Comparison of ENCODE assay signal across 8 cellular contexts in genomic region chr2:26067980-26068507, GRCh38. TPM values are rescaled to one million over a fixed set of nuclear protein-coding genes. Genes with fewer than 3 reads are reported as not detected.
DNase-seq lines count a peak whose midpoint lies in the region; ATAC-seq, FAIRE-seq and TF ChIP-seq lines count a peak whose summit lies in the region.

No MANE protein-coding gene starts in this region.

- TF ChIP-seq RAD21 in A549 (conservative IDR thresholded peaks at IDR 0.05 in 1 of 2, IDR thresholded peaks at IDR 0.05 in 1 of 2): no peak

- H3K27me3 ChIP-seq in iPS-18a (ENCODE audit: control insufficient read depth, insufficient read depth, low read length) (no peaks in the 10 kb centered on the region), HAP-1 (ENCODE audit: low read depth) (no peaks in the 10 kb centered on the region)

- CTCF ChIA-PET in A549 (lab: Yijun Ruan, JAX): interaction anchor here (1.0 to 2.3 kb wide), 5 partner anchors 8 to 96 kb away, joined by 3 to 8 read pairs (median 5); no protein-coding TSS in a partner anchor

- peak overlapping the region; percentile 78 for H3K4me2 ChIP-seq in A549

- peak overlapping the region; percentile 74 for H3K4me3 Mint-ChIP-seq in T-helper 17 cell

- no peak overlapping the region for H3K9ac ChIP-seq in iPS-18a (ENCODE audit: low read length)

- peak overlapping the region; percentile 84 for H3K27ac Mint-ChIP-seq in T-helper 17 cell

- ATAC-seq in A549: peak; percentile 30 to 36; a peak in 3 of 6 replicates
- ATAC-seq in T-helper 17 cell: no peak
- ATAC-seq in HG02571 (IDR thresholded peaks at IDR 0.05; ENCODE audit: unreplicated experiment): no peak

- H3K27me3 Mint-ChIP-seq in T-helper 17 cell: no peaks in the 10 kb centered on the region

- WGBS in A549 (ENCODE audit: missing lambda C conversion rate): 3% methylated on average over 3 of the region's 3 CpGs

- no peak for TF ChIP-seq CTCF in A549 (IDR thresholded peaks at IDR 0.05)

- H3K4me3 ChIP-seq in A549 (no peak overlapping the region), iPS-18a (ENCODE audit: low read length) (peak overlapping the region; percentile 8), HAP-1 (no peak overlapping the region)

- peaks cover 90% of the 10 kb centered on the region for H3K4me1 ChIP-seq in A549
- H3K4me1 ChIP-seq in iPS-18a (ENCODE audit: control insufficient read depth, low read depth, low read length): peaks cover 36% of the 10 kb centered on the region
- peaks cover 13% of the 10 kb centered on the region for H3K4me1 ChIP-seq in HAP-1

- FAIRE-seq in A549 (lab: Jason Lieb, UNC): peak; percentile 56
- FAIRE-seq in GM19239 (lab: Jason Lieb, UNC): peak; percentile 14

- H3K36me3 ChIP-seq in iPS-18a (ENCODE audit: control insufficient read depth, low read depth, low read length): no peaks in the 10 kb centered on the region
- no peaks in the 10 kb centered on the region for H3K36me3 ChIP-seq in HAP-1 (replicated peaks)

- H3K4me1 Mint-ChIP-seq in T-helper 17 cell: peaks cover 28% of the 10 kb centered on the region

- no peaks in the 10 kb centered on the region for H3K9me3 ChIP-seq in A549
- H3K9me3 ChIP-seq in T-helper 17 cell (ENCODE audit: control insufficient read depth, low read length, poor library complexity, severe bottlenecking): no peaks in the 10 kb centered on the region
- no peaks in the 10 kb centered on the region for H3K9me3 ChIP-seq in iPS-18a (ENCODE audit: control insufficient read depth, low read depth, low read length)
- H3K9me3 ChIP-seq in HAP-1: no peaks in the 10 kb centered on the region

- H3K27ac ChIP-seq in A549 (peak overlapping the region; percentile 79), iPS-18a (ENCODE audit: low read length) (no peak overlapping the region)

- in situ Hi-C loops in HAP-1 (cut with MboI; ENCODE audit: low sequenced_read_pairs): no loop called here

- no peak for TF ChIP-seq EP300 in A549 (IDR thresholded peaks at IDR 0.05)

- no peaks in the 10 kb centered on the region for H3K36me3 Mint-ChIP-seq in T-helper 17 cell (ENCODE audit: low read depth)

- POLR2A ChIA-PET in A549 (lab: Yijun Ruan, JAX): interaction anchor here (1.0 to 1.2 kb wide), 2 partner anchors 34 to 56 kb away, joined by 3 to 4 read pairs; partner anchors contain the start of gene RAB10

- DNase-seq in A549 (ENCODE audit: low read depth in 1 of 2, low spot score in 1 of 2): no peak
- DNase-seq in GM19239 (ENCODE audit: insufficient read length, low spot score): no peak
- no peak for DNase-seq in T-helper 17 cell
- no peak for DNase-seq in ureter (ENCODE audit: low spot score)
- no peak for DNase-seq in NCI-H187 treated with DMSO at 0.1 percent for 48 hours (lab: John Stamatoyannopoulos, UW)
- DNase-seq in HAP-1 (ENCODE audit: low spot score in 2 of 2): no peak

- TF ChIP-seq POLR2A in A549 (IDR thresholded peaks at IDR 0.05; ENCODE audit: low read length): no peak

TF ChIP-seq in A549, 52 proteins besides CTCF, POLR2A, EP300 and RAD21:
- TF ChIP-seq HOXA7 (CRISPR knock-in tag; IDR thresholded peaks at IDR 0.05) (0 out of 2 replicates have a peak, but pooled peaks have one; percentile 52), ATOH8 (CRISPR knock-in tag; IDR thresholded peaks at IDR 0.05; ENCODE audit: low read depth) (peak; percentile 34; the same call in 1 of the 2 replicates), POLR2AphosphoS2 (conservative IDR thresholded peaks at IDR 0.05; ENCODE audit: low read length) (peak; percentile 74), MAFK (IDR thresholded peaks at IDR 0.05; ENCODE audit: partially characterized antibody) (no peak), RNF2 (IDR thresholded peaks at IDR 0.05; ENCODE audit: borderline replicate concordance, low read depth) (no peak)
- TF ChIP-seq, protein P1, sequence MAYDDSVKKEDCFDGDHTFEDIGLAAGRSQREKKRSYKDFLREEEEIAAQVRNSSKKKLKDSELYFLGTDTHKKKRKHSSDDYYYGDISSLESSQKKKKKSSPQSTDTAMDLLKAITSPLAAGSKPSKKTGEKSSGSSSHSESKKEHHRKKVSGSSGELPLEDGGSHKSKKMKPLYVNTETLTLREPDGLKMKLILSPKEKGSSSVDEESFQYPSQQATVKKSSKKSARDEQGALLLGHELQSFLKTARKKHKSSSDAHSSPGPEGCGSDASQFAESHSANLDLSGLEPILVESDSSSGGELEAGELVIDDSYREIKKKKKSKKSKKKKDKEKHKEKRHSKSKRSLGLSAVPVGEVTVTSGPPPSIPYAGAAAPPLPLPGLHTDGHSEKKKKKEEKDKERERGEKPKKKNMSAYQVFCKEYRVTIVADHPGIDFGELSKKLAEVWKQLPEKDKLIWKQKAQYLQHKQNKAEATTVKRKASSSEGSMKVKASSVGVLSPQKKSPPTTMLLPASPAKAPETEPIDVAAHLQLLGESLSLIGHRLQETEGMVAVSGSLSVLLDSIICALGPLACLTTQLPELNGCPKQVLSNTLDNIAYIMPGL (CRISPR knock-in tag; IDR thresholded peaks at IDR 0.05; ENCODE audit: borderline replicate concordance): no peak; the same call in 1 of the 2 replicates

RNA-seq across cellular contexts. Expression of gene RAB10, which starts 34.2 kb away (rescaled TPM):
- polyA plus RNA-seq in A549 (2011; rRNA removed) (332 and 692 TPM in 2 replicates), A549 (2017; fragmentation: RNase III; extraction: RNeasy Plus Mini Kit Qiagen cat#74134 plus additional on column Dnase treatment) (256 to 289 TPM (median 272 TPM) in 3 replicates)
- polyA plus RNA-seq in A549 (2012; cell fraction: cytosol; rRNA removed): 132 and 139 TPM in 2 replicates
- polyA plus RNA-seq in A549 (2012; cell fraction: nucleus; rRNA removed): 112 and 147 TPM in 2 replicates
- polyA minus RNA-seq in A549 (2011; rRNA and poly(A)+ RNA removed): 108 and 123 TPM in 2 replicates
- total RNA-seq in T-helper 17 cell (10 to 100 TPM; 41.2 to 42.9 TPM), ureter (180 TPM)

Comparison
In these comparisons a context has a peak if more than half of its experiments do, and no peak if none do; other contexts are left out.
1. ATAC-seq: peak in A549 (2 of 2); none in T-helper 17 cell (single experiment) and HG02571 (single experiment).